8 cellular contexts compared by ENCODE assay signal in genomic region chr10:76547352-76547972, GRCh38.
A peak's percentile ranks its signal among the peaks of the same experiment; 100 is the strongest.
DNase-seq lines count a peak whose midpoint lies in the region; ATAC-seq and TF ChIP-seq lines count a peak whose summit lies in the region.

No MANE protein-coding gene starts in this region.

- intact Hi-C loops in upper lobe of right lung (cut with DNase I) = no loop called here

- ATAC-seq in GM18907 (IDR thresholded peaks at IDR 0.05; ENCODE audit: unreplicated experiment) (peak; percentile 82), upper lobe of right lung (peak; percentile 82)

- H3K4me3 ChIP-seq in BE2C (ENCODE audit: low read depth, low read length) = peak overlapping the region; percentile 44
- no peak overlapping the region for H3K4me3 ChIP-seq in neural cell (ENCODE audit: low read length)
- peak overlapping the region; percentile 11 for H3K4me3 ChIP-seq in upper lobe of right lung

- H3K4me1 ChIP-seq in BE2C = no peaks in the 10 kb centered on the region
- H3K4me1 ChIP-seq in upper lobe of right lung = peaks cover 2% of the 10 kb centered on the region

- no peak overlapping the region for H2AFZ ChIP-seq in neural cell (ENCODE audit: low read depth, low read length)

- peak; percentile 90 for TF ChIP-seq RAD21 in neural cell (conservative IDR thresholded peaks at IDR 0.05)

- no peaks in the 10 kb centered on the region for H3K9me2 ChIP-seq in neural cell (ENCODE audit: insufficient read depth, low read length)

- peak; percentile 85 for DNase-seq in BE2C
- DNase-seq in HT1080 (ENCODE audit: low read depth) = peak; percentile 69
- peak; percentile 90 for DNase-seq in NCI-H82 (lab: John Stamatoyannopoulos, UW)
- DNase-seq in activated CD8-positive, alpha-beta memory T cell treated with anti-CD3 and anti-CD28 coated beads, Interleukin-2, amount 50 U/mL, for 48 hours = peak; percentile 73
- peak; percentile 89 for DNase-seq in fibroblast of peridontal ligament (ENCODE audit: extremely low read depth)
- peak; percentile 71 for DNase-seq in upper lobe of right lung

- H3K27me3 ChIP-seq in BE2C = no peaks in the 10 kb centered on the region
- no peaks in the 10 kb centered on the region for H3K27me3 ChIP-seq in neural cell (ENCODE audit: insufficient read depth, low read depth, low read length)
- H3K27me3 ChIP-seq in upper lobe of right lung = no peaks in the 10 kb centered on the region

- no peaks in the 10 kb centered on the region for H3F3A ChIP-seq in neural cell (ENCODE audit: insufficient read depth, low read length, poor library complexity, severe bottlenecking)

- H3K9me3 ChIP-seq in BE2C (no peaks in the 10 kb centered on the region), neural cell (ENCODE audit: low read length) (no peaks in the 10 kb centered on the region), upper lobe of right lung (no peaks in the 10 kb centered on the region)

- H3K4me2 ChIP-seq in neural cell (ENCODE audit: low read length) = no peak overlapping the region

- H4K20me1 ChIP-seq in neural cell (ENCODE audit: insufficient read depth) = no peaks in the 10 kb centered on the region

- TF ChIP-seq EP300 in neural cell (conservative IDR thresholded peaks at IDR 0.05; ENCODE audit: poor library complexity, severe bottlenecking) = no peak

- H3K9ac ChIP-seq in neural cell (ENCODE audit: low read length) = no peak overlapping the region

- no peak overlapping the region for H3K27ac ChIP-seq in neural cell (ENCODE audit: low read length)
- no peak overlapping the region for H3K27ac ChIP-seq in upper lobe of right lung

- H3K36me3 ChIP-seq in BE2C (no peaks in the 10 kb centered on the region), neural cell (ENCODE audit: insufficient read depth, low read length) (no peaks in the 10 kb centered on the region), upper lobe of right lung (no peaks in the 10 kb centered on the region)

- TF ChIP-seq CTCF in BE2C (IDR thresholded peaks at IDR 0.05; ENCODE audit: low read depth, low read length) (peak; percentile 84), neural cell (IDR thresholded peaks at IDR 0.05; ENCODE audit: poor library complexity, severe bottlenecking) (peak; percentile 83), upper lobe of right lung (IDR thresholded peaks at IDR 0.05) (peak; percentile 88)

- no peaks in the 10 kb centered on the region for H3K79me2 ChIP-seq in neural cell (replicated peaks; ENCODE audit: insufficient read depth, low read length)

TF ChIP-seq in neural cell, 6 proteins besides CTCF, POLR2A, EP300 and RAD21:
- no peak for TF ChIP-seq REST (IDR thresholded peaks at IDR 0.05; ENCODE audit: borderline replicate concordance)
- peak; percentile 85 for TF ChIP-seq SMC3 (conservative IDR thresholded peaks at IDR 0.05; ENCODE audit: poor library complexity)
- no peak for TF ChIP-seq EZH2 (IDR thresholded peaks at IDR 0.05; ENCODE audit: borderline replicate concordance, insufficient read depth, low read length, poor library complexity, severe bottlenecking)
TF ChIP-seq in neural cell: peak in this region for 1.
